Comparison of ENCODE assay signal across 1 cellular context in the genomic region with DNA sequence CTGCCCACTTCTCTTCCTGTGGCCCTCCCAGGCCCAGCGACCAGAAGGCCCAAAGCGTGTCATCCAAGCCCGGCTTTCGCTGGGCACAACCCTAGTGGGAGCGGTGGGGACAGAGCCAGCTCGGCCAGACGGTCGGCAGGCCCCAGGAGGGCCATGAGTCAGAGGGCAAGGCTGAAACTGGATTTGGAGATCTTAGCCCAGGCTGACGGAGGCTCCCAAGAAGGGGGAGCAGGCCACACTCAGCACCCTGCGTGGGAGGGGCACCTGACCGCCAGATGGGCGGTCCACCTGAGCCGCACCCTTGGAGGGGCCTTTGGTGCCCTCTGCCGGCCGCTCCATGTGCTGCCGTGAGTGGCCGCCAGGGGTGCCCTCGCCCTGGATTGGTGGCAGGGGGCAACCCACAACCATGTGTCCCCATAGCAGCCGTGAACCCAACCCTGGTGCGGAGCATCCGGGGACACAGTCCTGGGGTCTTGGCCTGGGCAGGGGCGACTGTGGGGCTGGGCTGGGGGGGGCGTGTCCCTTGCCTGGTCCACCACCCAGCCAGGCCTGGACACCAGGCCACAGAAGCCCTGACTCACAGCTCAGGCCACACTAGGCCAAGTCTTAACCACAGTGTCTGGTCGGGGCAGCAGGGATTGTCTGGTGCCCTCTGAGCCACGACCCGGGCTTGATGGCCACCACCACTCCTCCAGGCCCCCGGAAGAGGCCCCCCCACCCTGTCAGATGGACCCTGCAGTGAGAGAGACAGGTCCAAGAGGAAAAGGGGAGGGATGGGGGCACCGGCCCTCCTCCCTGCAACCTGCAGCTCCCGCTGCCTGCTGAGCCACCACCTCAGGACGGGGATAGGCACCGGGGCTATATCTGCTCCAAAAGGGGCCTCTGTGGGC.
A peak's percentile ranks its signal among the peaks of the same experiment; 100 is the strongest.
TF ChIP-seq lines count a peak whose summit lies in the region.

No MANE protein-coding gene starts in this region.

TF ChIP-seq in HepG2, 621 proteins besides CTCF, POLR2A, EP300 and RAD21 (continued from another document and continues in another):
- TF ChIP-seq, protein P1, sequence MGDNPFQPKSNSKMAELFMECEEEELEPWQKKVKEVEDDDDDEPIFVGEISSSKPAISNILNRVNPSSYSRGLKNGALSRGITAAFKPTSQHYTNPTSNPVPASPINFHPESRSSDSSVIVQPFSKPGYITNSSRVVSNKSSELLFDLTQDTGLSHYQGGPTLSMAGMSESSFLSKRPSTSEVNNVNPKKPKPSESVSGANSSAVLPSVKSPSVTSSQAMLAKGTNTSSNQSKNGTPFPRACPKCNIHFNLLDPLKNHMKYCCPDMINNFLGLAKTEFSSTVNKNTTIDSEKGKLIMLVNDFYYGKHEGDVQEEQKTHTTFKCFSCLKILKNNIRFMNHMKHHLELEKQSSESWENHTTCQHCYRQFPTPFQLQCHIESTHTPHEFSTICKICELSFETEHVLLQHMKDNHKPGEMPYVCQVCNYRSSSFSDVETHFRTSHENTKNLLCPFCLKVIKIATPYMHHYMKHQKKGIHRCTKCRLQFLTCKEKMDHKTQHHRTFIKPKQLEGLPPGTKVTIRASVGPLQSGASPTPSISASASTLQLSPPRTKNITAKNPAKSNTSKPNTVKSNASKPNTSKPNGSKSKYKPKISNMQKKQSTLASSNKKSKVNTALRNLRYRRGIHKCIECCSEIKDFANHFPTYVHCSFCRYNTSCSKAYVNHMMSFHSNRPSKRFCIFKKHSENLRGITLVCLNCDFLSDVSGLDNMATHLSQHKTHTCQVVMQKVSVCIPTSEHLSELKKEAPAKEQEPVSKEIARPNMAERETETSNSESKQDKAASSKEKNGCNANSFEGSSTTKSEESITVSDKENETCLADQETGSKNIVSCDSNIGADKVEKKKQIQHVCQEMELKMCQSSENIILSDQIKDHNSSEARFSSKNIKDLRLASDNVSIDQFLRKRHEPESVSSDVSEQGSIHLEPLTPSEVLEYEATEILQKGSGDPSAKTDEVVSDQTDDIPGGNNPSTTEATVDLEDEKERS (CRISPR knock-in tag; IDR thresholded peaks at IDR 0.05) = no peak
- TF ChIP-seq CC2D1A (CRISPR knock-in tag; IDR thresholded peaks at IDR 0.05) (no peak), HOXD1 (CRISPR knock-in tag; IDR thresholded peaks at IDR 0.05) (no peak), MIER3 (CRISPR knock-in tag; IDR thresholded peaks at IDR 0.05; ENCODE audit: borderline replicate concordance) (no peak), ZNF724P (CRISPR knock-in tag; IDR thresholded peaks at IDR 0.05; ENCODE audit: borderline replicate concordance) (0 out of 2 replicates have a peak, but pooled peaks have one; percentile 47), ZSCAN9 (CRISPR knock-in tag; IDR thresholded peaks at IDR 0.05; ENCODE audit: borderline replicate concordance) (no peak), SP2 (CRISPR knock-in tag; IDR thresholded peaks at IDR 0.05) (peak; percentile 34; the same call in 1 of the 2 replicates), REL (CRISPR knock-in tag; conservative IDR thresholded peaks at IDR 0.05) (0 out of 2 replicates have a peak, but pooled peaks have one; percentile 57), SSRP1 (CRISPR knock-in tag; IDR thresholded peaks at IDR 0.05) (peak; percentile 55; the same call in 1 of the 2 replicates), RFX1 (IDR thresholded peaks at IDR 0.05) (no peak), NFRKB (IDR thresholded peaks at IDR 0.05) (no peak), ZNF629 (CRISPR knock-in tag; conservative IDR thresholded peaks at IDR 0.05) (no peak), ZSCAN29 (CRISPR knock-in tag; conservative IDR thresholded peaks at IDR 0.05) (no peak), ZNF326 (CRISPR knock-in tag; IDR thresholded peaks at IDR 0.05; ENCODE audit: borderline replicate concordance) (peak; percentile 80; the same call in 1 of the 2 replicates), ZHX2 (IDR thresholded peaks at IDR 0.05; ENCODE audit: low read depth) (peak; percentile 30; the same call in 1 of the 2 replicates), ZHX2 (CRISPR knock-in tag; IDR thresholded peaks at IDR 0.05; ENCODE audit: borderline replicate concordance) (no peak), NRL (CRISPR knock-in tag; IDR thresholded peaks at IDR 0.05; ENCODE audit: borderline replicate concordance) (peak; percentile 41), CREM (IDR thresholded peaks at IDR 0.05) (0 out of 2 replicates have a peak, but pooled peaks have one; percentile 6), CREM (CRISPR knock-in tag; IDR thresholded peaks at IDR 0.05) (no peak), ZNF775 (CRISPR knock-in tag; IDR thresholded peaks at IDR 0.05; ENCODE audit: borderline replicate concordance) (no peak), RNF219 (CRISPR knock-in tag; IDR thresholded peaks at IDR 0.05) (no peak), ZBTB8A (CRISPR knock-in tag; IDR thresholded peaks at IDR 0.05; ENCODE audit: borderline replicate concordance, low read depth) (no peak), KAT7 (CRISPR knock-in tag; IDR thresholded peaks at IDR 0.05; ENCODE audit: borderline replicate concordance) (no peak; the same call in 1 of the 2 replicates), MIXL1 (CRISPR knock-in tag; IDR thresholded peaks at IDR 0.05) (no peak), ZFP41 (CRISPR knock-in tag; IDR thresholded peaks at IDR 0.05; ENCODE audit: borderline replicate concordance) (peak; percentile 21; the same call in 1 of the 2 replicates), ZBTB38 (CRISPR knock-in tag; IDR thresholded peaks at IDR 0.05) (peak; percentile 78), THAP7 (CRISPR knock-in tag; IDR thresholded peaks at IDR 0.05) (peak; percentile 49; the same call in 1 of the 2 replicates), ELF4 (CRISPR knock-in tag; IDR thresholded peaks at IDR 0.05; ENCODE audit: borderline replicate concordance) (no peak), TSC22D2 (CRISPR knock-in tag; IDR thresholded peaks at IDR 0.05; ENCODE audit: borderline replicate concordance) (no peak; the same call in 1 of the 2 replicates), PTBP1 (IDR thresholded peaks at IDR 0.05; ENCODE audit: low read depth, low read length, poor library complexity, severe bottlenecking) (peak; percentile 19), NFATC3 (CRISPR knock-in tag; IDR thresholded peaks at IDR 0.05) (0 out of 2 replicates have a peak, but pooled peaks have one; percentile 49), PLRG1 (conservative IDR thresholded peaks at IDR 0.05) (no peak), ZNF788 (CRISPR knock-in tag; IDR thresholded peaks at IDR 0.05; ENCODE audit: borderline replicate concordance) (peak; percentile 65; the same call in 1 of the 2 replicates), ZNF660 (CRISPR knock-in tag; IDR thresholded peaks at IDR 0.05; ENCODE audit: borderline replicate concordance, low read depth) (no peak), ZNF292 (CRISPR knock-in tag; IDR thresholded peaks at IDR 0.05; ENCODE audit: borderline replicate concordance, low read depth) (no peak), BRCA1 (CRISPR knock-in tag; IDR thresholded peaks at IDR 0.05) (no peak), NCOA1 (CRISPR knock-in tag; IDR thresholded peaks at IDR 0.05) (no peak)
- TF ChIP-seq, protein P2, sequence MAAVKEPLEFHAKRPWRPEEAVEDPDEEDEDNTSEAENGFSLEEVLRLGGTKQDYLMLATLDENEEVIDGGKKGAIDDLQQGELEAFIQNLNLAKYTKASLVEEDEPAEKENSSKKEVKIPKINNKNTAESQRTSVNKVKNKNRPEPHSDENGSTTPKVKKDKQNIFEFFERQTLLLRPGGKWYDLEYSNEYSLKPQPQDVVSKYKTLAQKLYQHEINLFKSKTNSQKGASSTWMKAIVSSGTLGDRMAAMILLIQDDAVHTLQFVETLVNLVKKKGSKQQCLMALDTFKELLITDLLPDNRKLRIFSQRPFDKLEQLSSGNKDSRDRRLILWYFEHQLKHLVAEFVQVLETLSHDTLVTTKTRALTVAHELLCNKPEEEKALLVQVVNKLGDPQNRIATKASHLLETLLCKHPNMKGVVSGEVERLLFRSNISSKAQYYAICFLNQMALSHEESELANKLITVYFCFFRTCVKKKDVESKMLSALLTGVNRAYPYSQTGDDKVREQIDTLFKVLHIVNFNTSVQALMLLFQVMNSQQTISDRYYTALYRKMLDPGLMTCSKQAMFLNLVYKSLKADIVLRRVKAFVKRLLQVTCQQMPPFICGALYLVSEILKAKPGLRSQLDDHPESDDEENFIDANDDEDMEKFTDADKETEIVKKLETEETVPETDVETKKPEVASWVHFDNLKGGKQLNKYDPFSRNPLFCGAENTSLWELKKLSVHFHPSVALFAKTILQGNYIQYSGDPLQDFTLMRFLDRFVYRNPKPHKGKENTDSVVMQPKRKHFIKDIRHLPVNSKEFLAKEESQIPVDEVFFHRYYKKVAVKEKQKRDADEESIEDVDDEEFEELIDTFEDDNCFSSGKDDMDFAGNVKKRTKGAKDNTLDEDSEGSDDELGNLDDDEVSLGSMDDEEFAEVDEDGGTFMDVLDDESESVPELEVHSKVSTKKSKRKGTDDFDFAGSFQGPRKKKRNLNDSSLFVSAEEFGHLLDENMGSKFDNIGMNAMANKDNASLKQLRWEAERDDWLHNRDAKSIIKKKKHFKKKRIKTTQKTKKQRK (IDR thresholded peaks at IDR 0.05; ENCODE audit: low read length) = no peak
- TF ChIP-seq, protein P3, sequence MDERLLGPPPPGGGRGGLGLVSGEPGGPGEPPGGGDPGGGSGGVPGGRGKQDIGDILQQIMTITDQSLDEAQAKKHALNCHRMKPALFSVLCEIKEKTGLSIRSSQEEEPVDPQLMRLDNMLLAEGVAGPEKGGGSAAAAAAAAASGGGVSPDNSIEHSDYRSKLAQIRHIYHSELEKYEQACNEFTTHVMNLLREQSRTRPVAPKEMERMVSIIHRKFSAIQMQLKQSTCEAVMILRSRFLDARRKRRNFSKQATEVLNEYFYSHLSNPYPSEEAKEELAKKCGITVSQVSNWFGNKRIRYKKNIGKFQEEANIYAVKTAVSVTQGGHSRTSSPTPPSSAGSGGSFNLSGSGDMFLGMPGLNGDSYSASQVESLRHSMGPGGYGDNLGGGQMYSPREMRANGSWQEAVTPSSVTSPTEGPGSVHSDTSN (CRISPR knock-in tag; IDR thresholded peaks at IDR 0.05) = no peak
- TF ChIP-seq, protein P4, sequence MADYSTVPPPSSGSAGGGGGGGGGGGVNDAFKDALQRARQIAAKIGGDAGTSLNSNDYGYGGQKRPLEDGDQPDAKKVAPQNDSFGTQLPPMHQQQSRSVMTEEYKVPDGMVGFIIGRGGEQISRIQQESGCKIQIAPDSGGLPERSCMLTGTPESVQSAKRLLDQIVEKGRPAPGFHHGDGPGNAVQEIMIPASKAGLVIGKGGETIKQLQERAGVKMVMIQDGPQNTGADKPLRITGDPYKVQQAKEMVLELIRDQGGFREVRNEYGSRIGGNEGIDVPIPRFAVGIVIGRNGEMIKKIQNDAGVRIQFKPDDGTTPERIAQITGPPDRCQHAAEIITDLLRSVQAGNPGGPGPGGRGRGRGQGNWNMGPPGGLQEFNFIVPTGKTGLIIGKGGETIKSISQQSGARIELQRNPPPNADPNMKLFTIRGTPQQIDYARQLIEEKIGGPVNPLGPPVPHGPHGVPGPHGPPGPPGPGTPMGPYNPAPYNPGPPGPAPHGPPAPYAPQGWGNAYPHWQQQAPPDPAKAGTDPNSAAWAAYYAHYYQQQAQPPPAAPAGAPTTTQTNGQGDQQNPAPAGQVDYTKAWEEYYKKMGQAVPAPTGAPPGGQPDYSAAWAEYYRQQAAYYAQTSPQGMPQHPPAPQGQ (CRISPR knock-in tag; IDR thresholded peaks at IDR 0.05; ENCODE audit: borderline replicate concordance) = no peak
